ENCODE assay signal across 10 cellular contexts in the genomic region with DNA sequence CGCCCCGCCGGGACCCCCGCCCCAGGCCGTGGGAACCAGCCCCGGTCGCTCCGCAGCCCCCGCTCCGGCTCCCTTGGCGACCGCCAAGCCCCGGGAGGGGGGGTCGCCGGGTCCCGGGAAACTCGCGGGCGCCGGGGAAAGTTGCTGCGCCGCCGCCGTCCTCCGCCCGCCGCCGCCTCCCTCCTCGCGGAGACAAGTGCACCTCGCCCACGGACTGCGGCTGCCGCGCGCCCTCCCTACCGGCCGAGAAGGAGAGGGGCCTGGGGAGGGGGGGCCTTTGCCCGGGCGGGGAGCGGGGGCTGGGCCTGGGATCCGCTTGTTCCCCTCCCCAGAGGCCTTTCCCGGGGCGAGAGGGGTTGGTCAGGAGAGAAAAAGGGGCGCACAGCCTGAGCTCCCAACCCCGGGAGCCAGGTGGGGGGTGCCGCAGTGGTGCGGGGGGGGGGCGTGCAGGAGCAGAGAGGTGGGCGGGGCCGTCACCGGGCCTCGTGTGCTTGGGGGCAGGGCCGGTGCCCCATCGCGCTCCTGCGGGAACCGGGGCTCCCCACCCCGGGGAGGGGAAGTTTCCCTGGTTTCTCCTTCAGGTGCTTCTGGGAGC. TPM values are rescaled to one million over a fixed set of nuclear protein-coding genes. Genes with fewer than 3 reads are reported as not detected.
DNase-seq lines count a peak whose midpoint lies in the region; ATAC-seq and TF ChIP-seq lines count a peak whose summit lies in the region.
"Had no signal": no experiment of that assay in that cellular context is flagged by ENCODE, and none has a peak within 500 bp of the region (broad histone marks: within the 10 kb centered on the region; RNA-seq: fewer than 3 reads in every experiment).

No MANE protein-coding gene starts in this region.

- peak; percentile 13 for ATAC-seq in HG02623 (IDR thresholded peaks at IDR 0.05; ENCODE audit: unreplicated experiment)

- H3K27ac Mint-ChIP-seq in T-helper 1 cell treated with Interleukin-12 subunit alpha and Interleukin-12 subunit beta and Interleukin-4 antibody, amounts not matched to agents 30 μg/mL and 1 μg/mL, for 36 hours = no peak overlapping the region
- H3K27ac Mint-ChIP-seq: CD4-positive, CD25-positive, alpha-beta regulatory T cell had no signal

- H3K27me3 Mint-ChIP-seq in T-helper 1 cell treated with Interleukin-12 subunit alpha and Interleukin-12 subunit beta and Interleukin-4 antibody, amounts not matched to agents 30 μg/mL and 1 μg/mL, for 36 hours (ENCODE audit: low read depth) = peaks cover 10% of the 10 kb centered on the region

- H3K36me3 ChIP-seq in cardiac muscle cell = no peaks in the 10 kb centered on the region
- H3K36me3 ChIP-seq in skeletal muscle tissue (ENCODE audit: control insufficient read depth in 3 of 3, insufficient read depth in 3 of 3, low read length in 3 of 3) = no peaks in the 10 kb centered on the region

- H3K4me3 Mint-ChIP-seq in T-helper 1 cell treated with Interleukin-12 subunit alpha and Interleukin-12 subunit beta and Interleukin-4 antibody, amounts not matched to agents 30 μg/mL and 1 μg/mL, for 36 hours = peak overlapping the region; percentile 60

- no peaks in the 10 kb centered on the region for H3K27me3 ChIP-seq in cardiac muscle cell
- H3K27me3 ChIP-seq in skeletal muscle tissue (ENCODE audit: control insufficient read depth in 3 of 3, insufficient read depth in 3 of 3, low read length in 3 of 3) = peaks cover 10 to 18% (median 16%) of the 10 kb centered on the region in 3 donors

- H3K9me3 ChIP-seq in cardiac muscle cell (ENCODE audit: low read depth) (no peaks in the 10 kb centered on the region), skeletal muscle tissue (ENCODE audit: control insufficient read depth in 3 of 3, low read length in 3 of 3) (no peaks in the 10 kb centered on the region)

- TF ChIP-seq CTCF in cardiac muscle cell (IDR thresholded peaks at IDR 0.05; ENCODE audit: low read depth, low read length) = no peak

- H3K9me3 Mint-ChIP-seq in T-helper 1 cell treated with Interleukin-12 subunit alpha and Interleukin-12 subunit beta and Interleukin-4 antibody, amounts not matched to agents 30 μg/mL and 1 μg/mL, for 36 hours = no peaks in the 10 kb centered on the region
- H3K9me3 Mint-ChIP-seq: CD4-positive, CD25-positive, alpha-beta regulatory T cell had no signal

- peaks cover 10% of the 10 kb centered on the region for H3K4me1 Mint-ChIP-seq in T-helper 1 cell treated with Interleukin-12 subunit alpha and Interleukin-12 subunit beta and Interleukin-4 antibody, amounts not matched to agents 30 μg/mL and 1 μg/mL, for 36 hours (ENCODE audit: low read depth)

- DNase-seq in NCI-H1105 (lab: John Stamatoyannopoulos, UW) (peak; percentile 15), NCI-H1105 treated with DMSO at 0.1 percent for 48 hours (lab: John Stamatoyannopoulos, UW) (no peak), cardiac muscle cell (ENCODE audit: low read depth in 1 of 2, low spot score in 1 of 2) (peak in 1 of 2 donors; percentile 42), DMS114 treated with DMSO at 0.1 percent for 48 hours (lab: John Stamatoyannopoulos, UW; ENCODE audit: unreplicated experiment) (no peak), OCI-M2 (lab: John Stamatoyannopoulos, UW; ENCODE audit: unreplicated experiment) (no peak)

- peaks cover 6% of the 10 kb centered on the region for H3K36me3 Mint-ChIP-seq in T-helper 1 cell treated with Interleukin-12 subunit alpha and Interleukin-12 subunit beta and Interleukin-4 antibody, amounts not matched to agents 30 μg/mL and 1 μg/mL, for 36 hours (ENCODE audit: low read depth)
- H3K36me3 Mint-ChIP-seq: CD4-positive, CD25-positive, alpha-beta regulatory T cell had no signal

- H3K4me1 ChIP-seq in cardiac muscle cell (ENCODE audit: low read depth) (peaks cover 8% of the 10 kb centered on the region), skeletal muscle tissue (ENCODE audit: control insufficient read depth in 3 of 3, insufficient read depth in 3 of 3, low read length in 3 of 3) (peaks cover 2 to 13% (median 10%) of the 10 kb centered on the region in 3 donors)

- peak overlapping the region in 1 of 3 donors; percentile 71 for H3K9ac ChIP-seq in skeletal muscle tissue (ENCODE audit: low read depth in 1 of 3, low read length in 3 of 3)

- H3K4me3 ChIP-seq in cardiac muscle cell (peak overlapping the region; percentile 93), skeletal muscle tissue (ENCODE audit: low read length in 3 of 3) (peak overlapping the region in 2 of 3 donors; percentile 68 to 71)

- H3K27ac ChIP-seq in cardiac muscle cell = peak overlapping the region; percentile 98
- no peak overlapping the region for H3K27ac ChIP-seq in skeletal muscle tissue (ENCODE audit: low read depth, low read length)

RNA-seq across cellular contexts. Expression of a gene that starts 0.6 kb away (rescaled TPM):
- total RNA-seq in cardiac muscle cell (95.5 and 154 TPM in 2 replicates), skeletal muscle tissue (14.6 TPM)
- 23.5 and 30.6 TPM in 2 replicates for polyA plus RNA-seq in cardiac muscle cell

RNA-seq across cellular contexts. Expression of a gene that starts 7.2 kb away (rescaled TPM):
- 73.4 and 111 TPM in 2 replicates for total RNA-seq in cardiac muscle cell
- polyA plus RNA-seq in cardiac muscle cell = 68.2 and 110 TPM in 2 replicates
- 23.5 TPM for total RNA-seq in skeletal muscle tissue

RNA-seq across cellular contexts. Expression of a gene that starts 20.6 kb away (rescaled TPM):
- total RNA-seq in cardiac muscle cell = 54.4 and 89.4 TPM in 2 replicates
- 45.7 and 83.6 TPM in 2 replicates for polyA plus RNA-seq in cardiac muscle cell
- 7.3 TPM for total RNA-seq in skeletal muscle tissue

RNA-seq across cellular contexts. Expression of a gene that starts 38.6 kb away (rescaled TPM):
- total RNA-seq in cardiac muscle cell (0.49 and 1.0 TPM in 2 replicates), skeletal muscle tissue (3.1 TPM)
- polyA plus RNA-seq in cardiac muscle cell = 0.71 and 0.77 TPM in 2 replicates
- total RNA-seq: CD4-positive, CD25-positive, alpha-beta regulatory T cell had no signal
- polyA plus RNA-seq: CD4-positive, CD25-positive, alpha-beta regulatory T cell had no signal

RNA-seq across cellular contexts. Expression of a gene that starts 53.6 kb away (rescaled TPM):
- total RNA-seq in cardiac muscle cell (0.33 and 1.7 TPM in 2 replicates), skeletal muscle tissue (not detected)
- not detected in 2 replicates for polyA plus RNA-seq in cardiac muscle cell
- total RNA-seq: CD4-positive, CD25-positive, alpha-beta regulatory T cell; subcutaneous adipose tissue had no signal
- polyA plus RNA-seq: CD4-positive, CD25-positive, alpha-beta regulatory T cell had no signal
